In genomic region chr10:110845372-110845755, GRCh38 we compare ENCODE assay signal across 19 cellular contexts. TPM values are rescaled to one million over a fixed set of nuclear protein-coding genes. Genes with fewer than 3 reads are reported as not detected.
DNase-seq lines count a peak whose midpoint lies in the region; ATAC-seq lines count a peak whose summit lies in the region.
"Had no signal": no experiment of that assay in that cellular context is flagged by ENCODE, and none has a peak within 500 bp of the region (broad histone marks: within the 10 kb centered on the region; RNA-seq: fewer than 3 reads in every experiment).

No MANE protein-coding gene starts in this region.

- no peak for ATAC-seq in activated CD8-positive, alpha-beta T cell treated with anti-CD3 and anti-CD28 coated beads, Interleukin-2, amount 10 ng/mL, durations not matched to agents 7 days and 5 days
- no peak for ATAC-seq in stimulated activated naive B cell treated with anti-CD40 and anti-IgM and Interleukin-4, amounts not matched to agents 10 μg/mL and 1 μg/mL and 100 μg/mL, for 72 hours (replicated peaks)
- ATAC-seq: WTC11 had no signal

- H3K27ac Mint-ChIP-seq in T-helper 1 cell treated with Interleukin-12 subunit alpha and Interleukin-12 subunit beta and Interleukin-4 antibody, amounts not matched to agents 30 μg/mL and 1 μg/mL, for 36 hours = peak overlapping the region; percentile 43
- H3K27ac Mint-ChIP-seq in activated CD8-positive, alpha-beta T cell treated with anti-CD3 and anti-CD28 coated beads, Interleukin-2, amount 10 ng/mL, durations not matched to agents 7 days and 5 days = peak overlapping the region; percentile 29
- H3K27ac Mint-ChIP-seq in stimulated activated naive B cell treated with anti-CD40 and anti-IgM and Interleukin-4, amounts not matched to agents 10 μg/mL and 1 μg/mL and 100 μg/mL, for 72 hours = peak overlapping the region; percentile 84
- H3K27ac Mint-ChIP-seq: endodermal cell, WTC11 had no signal

- peaks cover 8% of the 10 kb centered on the region for H3K36me3 Mint-ChIP-seq in T-helper 1 cell treated with Interleukin-12 subunit alpha and Interleukin-12 subunit beta and Interleukin-4 antibody, amounts not matched to agents 30 μg/mL and 1 μg/mL, for 36 hours (ENCODE audit: low read depth)
- H3K36me3 Mint-ChIP-seq in activated CD8-positive, alpha-beta T cell treated with anti-CD3 and anti-CD28 coated beads, Interleukin-2, amount 10 ng/mL, durations not matched to agents 7 days and 5 days (ENCODE audit: low read depth) = peaks cover 1% of the 10 kb centered on the region
- H3K36me3 Mint-ChIP-seq in stimulated activated naive B cell treated with anti-CD40 and anti-IgM and Interleukin-4, amounts not matched to agents 10 μg/mL and 1 μg/mL and 100 μg/mL, for 72 hours = peaks cover 3 to 4% of the 10 kb centered on the region in 2 donors
- H3K36me3 Mint-ChIP-seq: CD4-positive, alpha-beta memory T cell; WTC11 had no signal

- peak overlapping the region; percentile 97 to 98 for H3K27ac ChIP-seq in mucosa of rectum (ENCODE audit: low read depth in 2 of 2, low read length in 2 of 2)
- H3K27ac ChIP-seq: adrenal gland, ovary had no signal

- peaks cover 64 to 70% of the 10 kb centered on the region in 2 donors for H3K4me1 ChIP-seq in mucosa of rectum (ENCODE audit: control insufficient read depth in 2 of 2, insufficient read depth in 2 of 2, low read length in 2 of 2)
- H3K4me1 ChIP-seq: HAP-1 had no signal

- POLR2A ChIA-PET in activated CD8-positive, alpha-beta T cell treated with anti-CD3 and anti-CD28 coated beads, Interleukin-2, amount 10 ng/mL, durations not matched to agents 7 days and 5 days (lab: Charles Lee) = interaction anchor here (1.5 kb wide), 1 partner anchor 19 kb away, joined by 5 read pairs; no protein-coding TSS in a partner anchor

- no peaks in the 10 kb centered on the region for H3K27me3 ChIP-seq in mucosa of rectum (ENCODE audit: control insufficient read depth in 2 of 2, insufficient read depth in 2 of 2, low read length in 2 of 2)
- H3K27me3 ChIP-seq: adrenal gland, ovary had no signal

- DNase-seq in T-helper 1 cell (no peak), NCI-H2196 treated with DMSO at 0.1 percent for 48 hours (lab: John Stamatoyannopoulos, UW; ENCODE audit: unreplicated experiment) (no peak), mucosa of gallbladder (ENCODE audit: low spot score) (no peak)
- DNase-seq in activated CD8-positive, alpha-beta T cell treated with anti-CD3 and anti-CD28 coated beads, Interleukin-2, amount 10 ng/mL, durations not matched to agents 7 days and 5 days = no peak
- no peak for DNase-seq in stimulated activated naive B cell treated with anti-CD40 and anti-IgM and Interleukin-4, amounts not matched to agents 10 μg/mL and 1 μg/mL and 100 μg/mL, for 72 hours
- DNase-seq in activated CD8-positive, alpha-beta memory T cell treated with anti-CD3 and anti-CD28 coated beads for 24 hours = no peak
- DNase-seq: adrenal gland; CD4-positive, alpha-beta memory T cell; endodermal cell; hippocampal formation; NK-92 treated with Interleukin-12 subunit alpha and Interleukin-12 subunit beta, amount 100 ng/mL, for 24 hours; ovary; SW 1271 had no signal

- no peaks in the 10 kb centered on the region for H3K9me3 ChIP-seq in mucosa of rectum (ENCODE audit: control insufficient read depth in 2 of 2, low read length in 2 of 2)
- H3K9me3 ChIP-seq: adrenal gland, HAP-1, ovary had no signal

- H3K36me3 ChIP-seq in mucosa of rectum (ENCODE audit: control insufficient read depth in 2 of 2, insufficient read depth in 2 of 2, low read length in 2 of 2) = no peaks in the 10 kb centered on the region
- H3K36me3 ChIP-seq: adrenal gland, HAP-1, ovary had no signal

- peak overlapping the region in 1 of 2 donors; percentile 38 for H3K4me3 ChIP-seq in mucosa of rectum (ENCODE audit: low read length in 2 of 2)
- H3K4me3 ChIP-seq: adrenal gland, HAP-1, ovary had no signal

- H3K9ac ChIP-seq in mucosa of rectum (ENCODE audit: low read depth in 1 of 2, low read length in 2 of 2) = peak overlapping the region; percentile 34 to 60

- H3K9me3 Mint-ChIP-seq in T-helper 1 cell treated with Interleukin-12 subunit alpha and Interleukin-12 subunit beta and Interleukin-4 antibody, amounts not matched to agents 30 μg/mL and 1 μg/mL, for 36 hours = no peaks in the 10 kb centered on the region
- no peaks in the 10 kb centered on the region for H3K9me3 Mint-ChIP-seq in activated CD8-positive, alpha-beta T cell treated with anti-CD3 and anti-CD28 coated beads, Interleukin-2, amount 10 ng/mL, durations not matched to agents 7 days and 5 days (ENCODE audit: insufficient read depth)
- H3K9me3 Mint-ChIP-seq in stimulated activated naive B cell treated with anti-CD40 and anti-IgM and Interleukin-4, amounts not matched to agents 10 μg/mL and 1 μg/mL and 100 μg/mL, for 72 hours = peaks cover 0 to 2% of the 10 kb centered on the region in 2 donors
- H3K9me3 Mint-ChIP-seq: endodermal cell, mesothelial cell of epicardium had no signal

- H3K27me3 Mint-ChIP-seq in T-helper 1 cell treated with Interleukin-12 subunit alpha and Interleukin-12 subunit beta and Interleukin-4 antibody, amounts not matched to agents 30 μg/mL and 1 μg/mL, for 36 hours (ENCODE audit: low read depth) = no peaks in the 10 kb centered on the region
- no peaks in the 10 kb centered on the region for H3K27me3 Mint-ChIP-seq in activated CD8-positive, alpha-beta T cell treated with anti-CD3 and anti-CD28 coated beads, Interleukin-2, amount 10 ng/mL, durations not matched to agents 7 days and 5 days (ENCODE audit: low read depth)
- H3K27me3 Mint-ChIP-seq in stimulated activated naive B cell treated with anti-CD40 and anti-IgM and Interleukin-4, amounts not matched to agents 10 μg/mL and 1 μg/mL and 100 μg/mL, for 72 hours = no peaks in the 10 kb centered on the region
- H3K27me3 Mint-ChIP-seq: CD4-positive, alpha-beta memory T cell; central memory CD8-positive, alpha-beta T cell had no signal

- CTCF ChIA-PET in activated CD8-positive, alpha-beta T cell treated with anti-CD3 and anti-CD28 coated beads, Interleukin-2, amount 10 ng/mL, durations not matched to agents 7 days and 5 days (lab: Charles Lee) = interaction anchor here (1.4 kb wide), 1 partner anchor 42 kb away, joined by 3 read pairs; no protein-coding TSS in a partner anchor

- peaks cover 61% of the 10 kb centered on the region for H3K4me1 Mint-ChIP-seq in T-helper 1 cell treated with Interleukin-12 subunit alpha and Interleukin-12 subunit beta and Interleukin-4 antibody, amounts not matched to agents 30 μg/mL and 1 μg/mL, for 36 hours (ENCODE audit: low read depth)
- H3K4me1 Mint-ChIP-seq in activated CD8-positive, alpha-beta T cell treated with anti-CD3 and anti-CD28 coated beads, Interleukin-2, amount 10 ng/mL, durations not matched to agents 7 days and 5 days (ENCODE audit: low read depth) = peaks cover 68% of the 10 kb centered on the region
- H3K4me1 Mint-ChIP-seq in stimulated activated naive B cell treated with anti-CD40 and anti-IgM and Interleukin-4, amounts not matched to agents 10 μg/mL and 1 μg/mL and 100 μg/mL, for 72 hours = peaks cover 81 to 92% of the 10 kb centered on the region in 2 donors

- no peak overlapping the region for H3K4me3 Mint-ChIP-seq in T-helper 1 cell treated with Interleukin-12 subunit alpha and Interleukin-12 subunit beta and Interleukin-4 antibody, amounts not matched to agents 30 μg/mL and 1 μg/mL, for 36 hours
- H3K4me3 Mint-ChIP-seq in activated CD8-positive, alpha-beta T cell treated with anti-CD3 and anti-CD28 coated beads, Interleukin-2, amount 10 ng/mL, durations not matched to agents 7 days and 5 days = no peak overlapping the region
- H3K4me3 Mint-ChIP-seq in stimulated activated naive B cell treated with anti-CD40 and anti-IgM and Interleukin-4, amounts not matched to agents 10 μg/mL and 1 μg/mL and 100 μg/mL, for 72 hours = peak overlapping the region; percentile 13 to 47
- H3K4me3 Mint-ChIP-seq: central memory CD8-positive, alpha-beta T cell; endodermal cell; mesothelial cell of epicardium; WTC11 had no signal

RNA-seq across cellular contexts. Expression of gene PDCD4, which starts 26.4 kb away (rescaled TPM):
- total RNA-seq in activated CD8-positive, alpha-beta T cell treated with anti-CD3 and anti-CD28 coated beads, Interleukin-2, amount 10 ng/mL, durations not matched to agents 7 days and 5 days = 10 to 100 TPM; 97.1 to 98.4 TPM
- 150 TPM for total RNA-seq in mucosa of gallbladder

Comparison
In these comparisons a context has a peak if more than half of its experiments do, and no peak if none do; other contexts are left out.
1. H3K27ac Mint-ChIP-seq: peak in every context shown above with its lines; median percentile 84 in stimulated activated naive B cell treated with anti-CD40 and anti-IgM and Interleukin-4, amounts not matched to agents 10 μg/mL and 1 μg/mL and 100 μg/mL, for 72 hours; 43 in T-helper 1 cell treated with Interleukin-12 subunit alpha and Interleukin-12 subunit beta and Interleukin-4 antibody, amounts not matched to agents 30 μg/mL and 1 μg/mL, for 36 hours; 29 in activated CD8-positive, alpha-beta T cell treated with anti-CD3 and anti-CD28 coated beads, Interleukin-2, amount 10 ng/mL, durations not matched to agents 7 days and 5 days.
2. H3K4me3 Mint-ChIP-seq: peak in stimulated activated naive B cell treated with anti-CD40 and anti-IgM and Interleukin-4, amounts not matched to agents 10 μg/mL and 1 μg/mL and 100 μg/mL, for 72 hours (2 of 2); none in T-helper 1 cell treated with Interleukin-12 subunit alpha and Interleukin-12 subunit beta and Interleukin-4 antibody, amounts not matched to agents 30 μg/mL and 1 μg/mL, for 36 hours (single experiment) and activated CD8-positive, alpha-beta T cell treated with anti-CD3 and anti-CD28 coated beads, Interleukin-2, amount 10 ng/mL, durations not matched to agents 7 days and 5 days (single experiment).